17 cellular contexts compared by ENCODE assay signal in genomic region chr3:13272831-13273603, GRCh38.
DNase-seq lines count a peak whose midpoint lies in the region; ATAC-seq and TF ChIP-seq lines count a peak whose summit lies in the region.
"Had no signal": no experiment of that assay in that cellular context is flagged by ENCODE, and none has a peak within 500 bp of the region (broad histone marks: within the 10 kb centered on the region; RNA-seq: fewer than 3 reads in every experiment).

No MANE protein-coding gene starts in this region.

- no peak overlapping the region for H3K9ac ChIP-seq in BLaER1

- H3K4me2 ChIP-seq in BLaER1, result peak overlapping the region; percentile 83
- H3K4me2 ChIP-seq: A549 had no signal

- H3K9me3 ChIP-seq in BLaER1, result peaks cover 13% of the 10 kb centered on the region
- H3K9me3 ChIP-seq: SJSA1 had no signal

- H3K4me3 ChIP-seq in BLaER1, result no peak overlapping the region
- H3K4me3 ChIP-seq in H7 (ENCODE audit: insufficient read depth, low read depth, low read length), result no peak overlapping the region
- H3K4me3 ChIP-seq: A549, K562, SJSA1 had no signal

- H3K36me3 ChIP-seq in BLaER1, result no peaks in the 10 kb centered on the region
- no peaks in the 10 kb centered on the region for H3K36me3 ChIP-seq in H7 (replicated peaks; ENCODE audit: control insufficient read depth, insufficient read depth, low read length)
- H3K36me3 ChIP-seq: SJSA1 had no signal

- DNase-seq in H7 (peak; percentile 61), cerebellar cortex (ENCODE audit: low spot score) (peak; percentile 82), posterior vena cava (ENCODE audit: low spot score) (peak; percentile 66), DMS153 treated with DMSO at 0.1 percent for 48 hours (lab: John Stamatoyannopoulos, UW; ENCODE audit: unreplicated experiment) (no peak), GM13977 (ENCODE audit: low spot score) (no peak)
- DNase-seq: CD8-positive, alpha-beta memory T cell; DND-41; GOT3; NCI-H1092 treated with DMSO at 0.1 percent for 48 hours; NCI-H146; NCI-H510A; NCI-H774 had no signal

- in situ Hi-C loops in GM13977 (cut with MboI; ENCODE audit: low pct_unique_long_range_greater_than_20kb, low sequenced_read_pairs, unreplicated experiment), result no loop called here

- H3K27me3 ChIP-seq in BLaER1 (no peaks in the 10 kb centered on the region), H7 (ENCODE audit: control insufficient read depth, insufficient read depth, low read length) (no peaks in the 10 kb centered on the region)

- peak overlapping the region; percentile 77 for H3K27ac ChIP-seq in BLaER1
- H3K27ac ChIP-seq: A549, SJSA1 had no signal

- no peak for TF ChIP-seq CTCF in GM13977 (IDR thresholded peaks at IDR 0.05; ENCODE audit: extremely low read depth, insufficient read depth, missing control alignments)

- H3K4me1 ChIP-seq in BLaER1, result peaks cover 83% of the 10 kb centered on the region
- H3K4me1 ChIP-seq: A549, SJSA1 had no signal

- peaks cover 16% of the 10 kb centered on the region; the same call in 1 of the 2 replicates for H4K20me1 ChIP-seq in BLaER1

- ATAC-seq in GM18868 (IDR thresholded peaks at IDR 0.05; ENCODE audit: unreplicated experiment), result no peak
- ATAC-seq: K562 had no signal

- intact Hi-C loops in posterior vena cava (cut with DNase I), result no loop called here

Comparison
In these comparisons a context has a peak if more than half of its experiments do, and no peak if none do; other contexts are left out.
1. DNase-seq: peak in H7 (single experiment), cerebellar cortex (single experiment) and posterior vena cava (single experiment); none in DMS153 treated with DMSO at 0.1 percent for 48 hours (single experiment) and GM13977 (single experiment).